In genomic region chr12:6368906-6369525, GRCh38 we compare ENCODE assay signal across 13 cellular contexts. TPM values are rescaled to one million over a fixed set of nuclear protein-coding genes. Genes with fewer than 3 reads are reported as not detected.
DNase-seq lines count a peak whose midpoint lies in the region; ATAC-seq and TF ChIP-seq lines count a peak whose summit lies in the region.
"Had no signal": no experiment of that assay in that cellular context is flagged by ENCODE, and none has a peak within 500 bp of the region (broad histone marks: within the 10 kb centered on the region; RNA-seq: fewer than 3 reads in every experiment).

No MANE protein-coding gene starts in this region.

- H3K23ac ChIP-seq in IMR-90 (ENCODE audit: low read depth, low read length): no peak overlapping the region

- no peaks in the 10 kb centered on the region for H3K9me3 ChIP-seq in CD8-positive, alpha-beta memory T cell (ENCODE audit: low read length)
- H3K9me3 ChIP-seq in IMR-90 (ENCODE audit: control insufficient read depth, insufficient read depth, low read length) (no peaks in the 10 kb centered on the region), osteoblast (ENCODE audit: low read depth, low read length) (no peaks in the 10 kb centered on the region)

- CTCF ChIA-PET in CD8-positive, alpha-beta memory T cell (lab: Charles Lee): interaction anchor here (1.0 to 7.2 kb wide), 7 partner anchors 9 to 46 kb away, joined by 3 to 106 read pairs (median 6); no protein-coding TSS in a partner anchor
- CTCF ChIA-PET in IMR-90 (lab: Yijun Ruan, JAX): no interaction called here

- in situ Hi-C loops in IMR-90 (cut with MboI; ENCODE audit: low sequenced_read_pairs): no loop called here

- no peaks in the 10 kb centered on the region for H3K79me2 ChIP-seq in osteoblast (ENCODE audit: insufficient read depth, low read length)

- H2AFZ ChIP-seq in IMR-90 (replicated peaks; ENCODE audit: low read length, poor library complexity) (no peak overlapping the region), osteoblast (ENCODE audit: low read length) (no peak overlapping the region)

- H3K14ac ChIP-seq in IMR-90 (replicated peaks; ENCODE audit: low read depth, low read length): no peak overlapping the region

- TF ChIP-seq RAD21 in IMR-90 (IDR thresholded peaks at IDR 0.05; ENCODE audit: low read length): no peak

- no peak overlapping the region for H2AK5ac ChIP-seq in IMR-90 (ENCODE audit: low read depth, low read length)

- 0 out of 2 replicates have a peak overlapping the region, but pooled peaks have one; percentile 13 for H2BK120ac ChIP-seq in IMR-90 (ENCODE audit: low read depth, low read length)

- H4K91ac ChIP-seq in IMR-90 (ENCODE audit: insufficient read depth, low read depth, low read length): no peak overlapping the region

- peaks cover 0 to 3% of the 10 kb centered on the region in 2 donors for H3K27me3 Mint-ChIP-seq in CD8-positive, alpha-beta memory T cell
- no peaks in the 10 kb centered on the region for H3K27me3 Mint-ChIP-seq in dendritic cell treated with granulocyte-macrophage colony-stimulating factor and Interleukin-4, amounts not matched to agents 40 ng/mL and 50 ng/mL, for 4 days

- no peak overlapping the region for H3K18ac ChIP-seq in IMR-90 (ENCODE audit: low read depth, low read length)

- H4K20me1 ChIP-seq in IMR-90 (ENCODE audit: insufficient read depth, low read length) (no peaks in the 10 kb centered on the region), osteoblast (ENCODE audit: insufficient read depth, low read length) (no peaks in the 10 kb centered on the region)

- H3K4me1 ChIP-seq in CD8-positive, alpha-beta memory T cell (ENCODE audit: insufficient read depth, low read length): peaks cover 18% of the 10 kb centered on the region
- peaks cover 19% of the 10 kb centered on the region for H3K4me1 ChIP-seq in IMR-90 (ENCODE audit: control insufficient read depth, insufficient read depth, low read length)
- peaks cover 24% of the 10 kb centered on the region for H3K4me1 ChIP-seq in osteoblast (ENCODE audit: insufficient read depth, low read length)

- H3K27ac Mint-ChIP-seq in CD8-positive, alpha-beta memory T cell: peak overlapping the region in 6 of 8 donors; percentile 12 to 83 (median 55)
- peak overlapping the region; percentile 84 for H3K27ac Mint-ChIP-seq in dendritic cell treated with granulocyte-macrophage colony-stimulating factor and Interleukin-4, amounts not matched to agents 40 ng/mL and 50 ng/mL, for 4 days

- 0 out of 2 replicates have a peak overlapping the region, but pooled peaks have one; percentile 20 for H2BK20ac ChIP-seq in IMR-90 (ENCODE audit: low read depth, low read length)

- no peaks in the 10 kb centered on the region for H3K36me3 Mint-ChIP-seq in CD8-positive, alpha-beta memory T cell
- no peaks in the 10 kb centered on the region for H3K36me3 Mint-ChIP-seq in dendritic cell treated with granulocyte-macrophage colony-stimulating factor and Interleukin-4, amounts not matched to agents 40 ng/mL and 50 ng/mL, for 4 days (ENCODE audit: low read depth)

- H3K27ac ChIP-seq in CD8-positive, alpha-beta memory T cell (ENCODE audit: low read depth, low read length): peak overlapping the region; percentile 1
- H3K27ac ChIP-seq in IMR-90 (ENCODE audit: insufficient read depth, low read length) (no peak overlapping the region), osteoblast (ENCODE audit: low read depth, low read length) (no peak overlapping the region)
- H3K27ac ChIP-seq: WERI-Rb-1 had no signal

- POLR2A ChIA-PET in CD8-positive, alpha-beta memory T cell (lab: Charles Lee): no interaction called here
- POLR2A ChIA-PET in IMR-90 (lab: Charles Lee; ENCODE audit: unreplicated experiment): no interaction called here

- H3K4me2 ChIP-seq in IMR-90 (ENCODE audit: low read depth, low read length) (no peak overlapping the region), osteoblast (ENCODE audit: insufficient read depth, low read length) (no peak overlapping the region)

- H3K4ac ChIP-seq in IMR-90 (ENCODE audit: low read depth, low read length): peak overlapping the region; percentile 20; the same call in 1 of the 2 replicates

- peak overlapping the region; percentile 1 for H2AK9ac ChIP-seq in IMR-90 (replicated peaks; ENCODE audit: low read depth, low read length, poor library complexity)

- peak overlapping the region; percentile 6 for H2BK5ac ChIP-seq in IMR-90 (ENCODE audit: low read depth, low read length, poor library complexity, severe bottlenecking)

- H3K79me1 ChIP-seq in IMR-90 (ENCODE audit: low read depth in 1 of 2, low read length in 2 of 2): no peaks in the 10 kb centered on the region

- no peak for ATAC-seq in IMR-90 (ENCODE audit: low read depth)
- no peak for ATAC-seq in GM19023 (IDR thresholded peaks at IDR 0.05; ENCODE audit: unreplicated experiment)

- TF ChIP-seq CTCF in IMR-90 (conservative IDR thresholded peaks at IDR 0.05; ENCODE audit: low read depth, low read length) (no peak), osteoblast (IDR thresholded peaks at IDR 0.05; ENCODE audit: extremely low read depth, low read depth, low read length) (no peak)

- no peak overlapping the region for H3K9ac ChIP-seq in IMR-90 (ENCODE audit: low read depth, low read length)

- TF ChIP-seq POLR2A in IMR-90 (IDR thresholded peaks at IDR 0.05; ENCODE audit: low read depth, low read length): no peak

- H3K9me1 ChIP-seq in IMR-90 (ENCODE audit: insufficient read depth, low read length): peaks cover 12% of the 10 kb centered on the region

- H2BK15ac ChIP-seq in IMR-90 (ENCODE audit: low read depth, low read length): no peak overlapping the region

- dilution Hi-C loops in IMR-90 (cut with HindIII; ENCODE audit: low sequenced_read_pairs, unreplicated experiment): no loop called here

- H3K56ac ChIP-seq in IMR-90 (ENCODE audit: extremely low read depth, insufficient read depth, low read length): no peak overlapping the region

- peaks cover 16 to 48% (median 35%) of the 10 kb centered on the region in 3 donors for H3K4me1 Mint-ChIP-seq in CD8-positive, alpha-beta memory T cell
- peaks cover 66% of the 10 kb centered on the region for H3K4me1 Mint-ChIP-seq in dendritic cell treated with granulocyte-macrophage colony-stimulating factor and Interleukin-4, amounts not matched to agents 40 ng/mL and 50 ng/mL, for 4 days (ENCODE audit: low read depth)

- 100% methylated on average over 1 of the region's 9 CpGs; no CpG with 5 or more reads in 1 of the 2 experiments for WGBS in IMR-90 (ENCODE audit: extremely low coverage in 2 of 2, insufficient read length in 1 of 2), 2 experiments

- no peaks in the 10 kb centered on the region for H3K27me3 ChIP-seq in CD8-positive, alpha-beta memory T cell (ENCODE audit: insufficient read depth, low read length, poor library complexity, severe bottlenecking)
- no peaks in the 10 kb centered on the region for H3K27me3 ChIP-seq in IMR-90 (ENCODE audit: control insufficient read depth, insufficient read depth, low read length)
- no peaks in the 10 kb centered on the region for H3K27me3 ChIP-seq in osteoblast (ENCODE audit: insufficient read depth, low read length)

- no peak overlapping the region for H4K5ac ChIP-seq in IMR-90 (ENCODE audit: low read depth, low read length)

- no peaks in the 10 kb centered on the region for H3K36me3 ChIP-seq in CD8-positive, alpha-beta memory T cell (ENCODE audit: insufficient read depth, low read length)
- H3K36me3 ChIP-seq in IMR-90 (ENCODE audit: control insufficient read depth, insufficient read depth, low read length) (no peaks in the 10 kb centered on the region), osteoblast (ENCODE audit: insufficient read depth, low read length) (no peaks in the 10 kb centered on the region)
- H3K36me3 ChIP-seq: WERI-Rb-1 had no signal

- H3K9me3 Mint-ChIP-seq in CD8-positive, alpha-beta memory T cell: peaks cover 0 to 2% (median 0%) of the 10 kb centered on the region in 5 donors
- H3K9me3 Mint-ChIP-seq in dendritic cell treated with granulocyte-macrophage colony-stimulating factor and Interleukin-4, amounts not matched to agents 40 ng/mL and 50 ng/mL, for 4 days: no peaks in the 10 kb centered on the region

- no peak overlapping the region for H3K4me3 ChIP-seq in CD8-positive, alpha-beta memory T cell (ENCODE audit: low read length)
- H3K4me3 ChIP-seq in IMR-90 (ENCODE audit: insufficient read depth, low read depth, low read length) (no peak overlapping the region), osteoblast (ENCODE audit: insufficient read depth, low read length) (no peak overlapping the region)
- H3K4me3 ChIP-seq: GM12878 had no signal

- no peak overlapping the region for H4K8ac ChIP-seq in IMR-90 (ENCODE audit: low read depth in 2 of 2, low read length in 2 of 2)

- BruUV-seq in IMR-90 (replicated peaks; lab: Mats Ljungman, UMichigan): no TSS peak

- intact Hi-C loops in IMR-90 (cut with micrococcal nuclease): no loop called here
- intact Hi-C loops in dendritic cell treated with granulocyte-macrophage colony-stimulating factor and Interleukin-4, amounts not matched to agents 40 ng/mL and 50 ng/mL, for 4 days (cut with micrococcal nuclease): no loop called here

- no peak overlapping the region for H3K4me3 Mint-ChIP-seq in CD8-positive, alpha-beta memory T cell
- no peak overlapping the region for H3K4me3 Mint-ChIP-seq in dendritic cell treated with granulocyte-macrophage colony-stimulating factor and Interleukin-4, amounts not matched to agents 40 ng/mL and 50 ng/mL, for 4 days

- no peak for DNase-seq in CD8-positive, alpha-beta memory T cell
- no peak for DNase-seq in IMR-90
- DNase-seq in osteoblast (ENCODE audit: insufficient read length, low spot score, missing footprints): peak; percentile 32
- no peak for DNase-seq in DMS114 treated with DMSO at 0.1 percent for 48 hours (lab: John Stamatoyannopoulos, UW; ENCODE audit: unreplicated experiment)
- DNase-seq in dermis blood vessel endothelial cell: no peak
- no peak for DNase-seq in T1000 (lab: John Stamatoyannopoulos, UW)
- DNase-seq: activated T-cell treated with anti-CD3 and anti-CD28 coated beads, Interleukin-2, amount 50 U/mL, for 1 hour; NCI-H446 treated with DMSO at 0.1 percent for 48 hours; WERI-Rb-1 had no signal

RNA-seq across cellular contexts. Expression of gene SCNN1A, which starts 6.3 kb away (rescaled TPM):
- total RNA-seq in CD8-positive, alpha-beta memory T cell: under 1 TPM; 0.77 to 0.93 TPM
- polyA plus RNA-seq in CD8-positive, alpha-beta memory T cell: 0.49 TPM
- not detected in 2 replicates for total RNA-seq in IMR-90 (2012; rRNA removed)
- polyA plus RNA-seq in IMR-90 (2012; rRNA removed): 0.24 and 0.41 TPM in 2 replicates
- polyA plus RNA-seq in IMR-90 (2012; cell fraction: cytosol; rRNA removed): 0.13 and 0.16 TPM in 2 replicates
- polyA plus RNA-seq in IMR-90 (2012; cell fraction: nucleus; rRNA removed; ENCODE audit: low replicate concordance): 0.32 and 1.2 TPM in 2 replicates
- under 0.01 and 0.36 TPM in 2 replicates for total RNA-seq in osteoblast
- 1.5 and 7.1 TPM in 2 replicates for total RNA-seq in dermis blood vessel endothelial cell
- polyA plus RNA-seq: neural cell had no signal

RNA-seq across cellular contexts. Expression of gene LTBR, which starts 14.9 kb away (rescaled TPM):
- total RNA-seq in CD8-positive, alpha-beta memory T cell: 1 to 10 TPM in 1 of 2 experiments, under 1 TPM in 1; 0.51 to 1.4 TPM
- polyA plus RNA-seq in CD8-positive, alpha-beta memory T cell: not detected
- total RNA-seq in IMR-90 (2012; rRNA removed) (19.7 and 24.7 TPM in 2 replicates), osteoblast (110 and 121 TPM in 2 replicates), dermis blood vessel endothelial cell (46.4 and 74.0 TPM in 2 replicates)
- 62.5 and 66.0 TPM in 2 replicates for polyA plus RNA-seq in IMR-90 (2012; rRNA removed)
- polyA plus RNA-seq in IMR-90 (2012; cell fraction: cytosol; rRNA removed): 71.8 and 82.3 TPM in 2 replicates
- 71.5 and 142 TPM in 2 replicates for polyA plus RNA-seq in IMR-90 (2012; cell fraction: nucleus; rRNA removed; ENCODE audit: low replicate concordance)
- polyA plus RNA-seq: neural cell had no signal

RNA-seq across cellular contexts. Expression of gene TNFRSF1A, which starts 27.1 kb away (rescaled TPM):
- 10 to 100 TPM; 62.1 to 62.9 TPM for total RNA-seq in CD8-positive, alpha-beta memory T cell
- polyA plus RNA-seq in CD8-positive, alpha-beta memory T cell: 57.1 TPM
- total RNA-seq in IMR-90 (2012; rRNA removed) (79.6 and 86.7 TPM in 2 replicates), osteoblast (228 and 255 TPM in 2 replicates), dermis blood vessel endothelial cell (58.9 and 67.6 TPM in 2 replicates)
- 136 and 138 TPM in 2 replicates for polyA plus RNA-seq in IMR-90 (2012; rRNA removed)
- 105 and 167 TPM in 2 replicates for polyA plus RNA-seq in IMR-90 (2012; cell fraction: cytosol; rRNA removed)
- polyA plus RNA-seq in IMR-90 (2012; cell fraction: nucleus; rRNA removed; ENCODE audit: low replicate concordance): 102 and 107 TPM in 2 replicates

RNA-seq across cellular contexts. Expression of gene PLEKHG6, which starts 58.5 kb away (rescaled TPM):
- total RNA-seq in CD8-positive, alpha-beta memory T cell: not detected
- polyA plus RNA-seq in CD8-positive, alpha-beta memory T cell: 0.72 TPM
- total RNA-seq in IMR-90 (2012; rRNA removed) (under 0.01 TPM in 2 replicates), osteoblast (not detected in 2 replicates), dermis blood vessel endothelial cell (0.09 TPM in 1 of 2 replicates, not detected in the other)
- 0.10 TPM in 2 replicates for polyA plus RNA-seq in IMR-90 (2012; rRNA removed)
- polyA plus RNA-seq in IMR-90 (2012; cell fraction: cytosol; rRNA removed): 0.05 and 0.07 TPM in 2 replicates
- 0.05 and 0.15 TPM in 2 replicates for polyA plus RNA-seq in IMR-90 (2012; cell fraction: nucleus; rRNA removed; ENCODE audit: low replicate concordance)
- polyA plus RNA-seq: neural cell had no signal
